In genomic region chr17:43880420-43880991, GRCh38 we compare ENCODE assay signal across 8 cellular contexts. TPM values are rescaled to one million over a fixed set of nuclear protein-coding genes. Genes with fewer than 3 reads are reported as not detected.
A peak's percentile ranks its signal among the peaks of the same experiment; 100 is the strongest.
DNase-seq lines count a peak whose midpoint lies in the region; ATAC-seq and TF ChIP-seq lines count a peak whose summit lies in the region.

No MANE protein-coding gene starts in this region.

- intact Hi-C loops in sigmoid colon (cut with DNase I) = no loop called here

- DNase-seq in NCI-H2227 (lab: John Stamatoyannopoulos, UW; ENCODE audit: unreplicated experiment) = peak; percentile 41
- DNase-seq in NCI-H2227 treated with DMSO at 0.1 percent for 48 hours (lab: John Stamatoyannopoulos, UW) = no peak
- DNase-seq in NCI-H748 (lab: John Stamatoyannopoulos, UW; ENCODE audit: unreplicated experiment) = peak; percentile 57
- peak; percentile 57 for DNase-seq in activated T-cell treated with anti-CD3 and anti-CD28 coated beads, Interleukin-2, amount 50 U/mL, for 1 hour
- no peak for DNase-seq in fibroblast of the aortic adventitia (ENCODE audit: low read depth)
- no peak for DNase-seq in sigmoid colon
- DNase-seq in NCI-H345 (lab: John Stamatoyannopoulos, UW) = no peak

- H3K27ac ChIP-seq in sigmoid colon = no peak overlapping the region

- peaks cover 0 to 6% (median 4%) of the 10 kb centered on the region in 4 donors for H3K4me1 ChIP-seq in sigmoid colon

- peaks cover 8 to 56% (median 18%) of the 10 kb centered on the region in 4 donors for H3K36me3 ChIP-seq in sigmoid colon

- no peak for TF ChIP-seq POLR2A in sigmoid colon (IDR thresholded peaks at IDR 0.05)

- H3K27me3 ChIP-seq in sigmoid colon = no peaks in the 10 kb centered on the region

- no peak for TF ChIP-seq EP300 in sigmoid colon (IDR thresholded peaks at IDR 0.05)

- WGBS in sigmoid colon, 2 donors = 59 to 79% methylated on average over 20 of the region's 20 CpGs

- H3K9me3 ChIP-seq in sigmoid colon = no peaks in the 10 kb centered on the region

- TF ChIP-seq CTCF in fibroblast of the aortic adventitia (IDR thresholded peaks at IDR 0.05; ENCODE audit: insufficient read depth, low read length) = peak; percentile 67
- TF ChIP-seq CTCF in sigmoid colon (IDR thresholded peaks at IDR 0.05) = peak in 3 of 4 experiments; percentile 51 to 59 (median 54)

- ATAC-seq in GM19324 (IDR thresholded peaks at IDR 0.05; ENCODE audit: low FRiP score, unreplicated experiment) = no peak

- H3K4me3 ChIP-seq in fibroblast of the aortic adventitia (ENCODE audit: low read depth, low read length) (no peak overlapping the region), sigmoid colon (no peak overlapping the region)

RNA-seq across cellular contexts. Expression of gene MPP2, which starts 26.8 kb away (rescaled TPM):
- total RNA-seq in fibroblast of the aortic adventitia (ENCODE audit: low replicate concordance) (3.2 and 3.3 TPM in 2 replicates), sigmoid colon (10 to 100 TPM; 10.9 to 33.0 (median 14.9) TPM)
- polyA plus RNA-seq in sigmoid colon = 1 to 10 TPM in 1 of 3 donors, under 1 TPM in 2; 0.23 to 1.6 (median 0.60) TPM

RNA-seq across cellular contexts. Expression of gene CD300LG, which starts 33.5 kb away (rescaled TPM):
- total RNA-seq in fibroblast of the aortic adventitia (ENCODE audit: low replicate concordance) (not detected in 2 replicates), sigmoid colon (1 to 10 TPM; 1.5 to 5.3 (median 2.6) TPM)
- polyA plus RNA-seq in sigmoid colon = 1 to 10 TPM in 1 of 3 donors, under 1 TPM in 1, not detected in 1; 0.60 to 1.5 TPM

RNA-seq across cellular contexts. Expression of gene MPP3, which starts 47.6 kb away (rescaled TPM):
- total RNA-seq in fibroblast of the aortic adventitia (ENCODE audit: low replicate concordance) = 5.7 and 9.6 TPM in 2 replicates
- 10 to 100 TPM in 1 of 4 donors, 1 to 10 TPM in 3; 5.0 to 10.5 (median 6.0) TPM for total RNA-seq in sigmoid colon
- 1 to 10 TPM in 2 of 3 donors, under 1 TPM in 1; 0.23 to 1.9 (median 1.2) TPM for polyA plus RNA-seq in sigmoid colon

Comparison
In these comparisons a context has a peak if more than half of its experiments do, and no peak if none do; other contexts are left out.
1. DNase-seq: peak in NCI-H2227 (single experiment), NCI-H748 (single experiment) and activated T-cell treated with anti-CD3 and anti-CD28 coated beads, Interleukin-2, amount 50 U/mL, for 1 hour (single experiment); none in NCI-H2227 treated with DMSO at 0.1 percent for 48 hours (single experiment), fibroblast of the aortic adventitia (single experiment), sigmoid colon (single experiment) and NCI-H345 (single experiment).